ENCODE assay signal across 8 cellular contexts in the genomic region with DNA sequence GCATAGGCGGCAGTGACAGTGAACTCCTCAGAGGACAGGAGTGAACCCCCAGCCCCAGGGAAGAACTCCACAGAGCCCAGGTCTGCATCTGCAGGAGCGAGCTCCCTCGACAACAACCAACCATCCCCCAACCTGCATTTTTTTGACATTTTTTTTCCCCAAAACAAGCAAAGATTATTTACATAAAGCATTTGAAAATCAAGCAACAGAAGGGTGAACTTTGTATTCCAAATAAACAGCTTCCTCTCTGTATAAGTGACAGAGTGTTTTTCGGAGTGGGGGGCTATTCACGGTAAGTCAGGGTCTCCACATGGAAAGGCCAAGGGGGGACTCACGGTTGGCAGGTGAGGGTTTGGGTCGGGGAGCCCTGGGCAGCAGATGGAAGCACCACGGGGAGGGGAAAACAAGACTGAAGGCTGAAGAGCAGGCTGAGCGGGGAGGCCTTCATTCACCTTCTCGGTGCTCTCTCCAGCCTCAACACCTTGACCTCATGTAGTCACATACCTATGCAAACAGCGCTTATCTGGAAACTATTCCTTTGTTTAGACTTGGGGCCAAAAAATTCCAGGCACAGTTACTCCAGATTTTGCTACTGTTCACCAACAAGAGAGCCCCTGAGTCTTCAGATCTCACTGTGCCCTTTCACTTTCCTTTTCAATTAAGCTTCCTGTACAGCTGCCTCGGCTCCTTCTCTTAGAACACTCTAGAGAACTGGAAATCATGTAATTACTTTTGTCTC. TPM values are rescaled to one million over a fixed set of nuclear protein-coding genes. Genes with fewer than 3 reads are reported as not detected.
A peak's percentile ranks its signal among the peaks of the same experiment; 100 is the strongest.
DNase-seq lines count a peak whose midpoint lies in the region; ATAC-seq and TF ChIP-seq lines count a peak whose summit lies in the region.

No MANE protein-coding gene starts in this region.

- H3K9ac ChIP-seq in PC-3 (ENCODE audit: low read length), result peak overlapping the region; percentile 40
- H3K9ac ChIP-seq in iPS-18a (ENCODE audit: low read length), result peak overlapping the region; percentile 32

- POLR2A ChIA-PET in PC-3 (lab: Charles Lee; ENCODE audit: unreplicated experiment), result no interaction called here

- peak overlapping the region; percentile 12; the same call in 1 of the 2 replicates for H2AFZ ChIP-seq in PC-3 (ENCODE audit: low read length)

- H3K36me3 ChIP-seq in PC-3 (ENCODE audit: low read depth, low read length) (0 out of 2 replicates have a peak, but pooled peaks cover 4% of the 10 kb centered on the region), iPS-18a (ENCODE audit: control insufficient read depth, low read depth, low read length) (no peaks in the 10 kb centered on the region), spleen (no peaks in the 10 kb centered on the region)

- no peaks in the 10 kb centered on the region for H3K9me3 ChIP-seq in PC-3 (ENCODE audit: low read length)
- H3K9me3 ChIP-seq in iPS-18a (ENCODE audit: control insufficient read depth, low read depth, low read length), result no peaks in the 10 kb centered on the region
- H3K9me3 ChIP-seq in spleen, result no peaks in the 10 kb centered on the region

- intact Hi-C loops in PC-3 (cut with micrococcal nuclease), result no loop called here
- intact Hi-C loops in spleen (cut with DNase I; ENCODE audit: low total_unique reads), result no loop called here

- no peaks in the 10 kb centered on the region for H3F3A ChIP-seq in PC-3 (ENCODE audit: low read length, unreplicated experiment)

- CTCF ChIA-PET in PC-3 (lab: Charles Lee), result no interaction called here

- 10 to 23% (median 17%) methylated on average over 12 of the region's 12 CpGs for WGBS in spleen, 5 donors

- ATAC-seq in HG02759 (IDR thresholded peaks at IDR 0.05; ENCODE audit: unreplicated experiment), result peak; percentile 57
- peak; percentile 73 for ATAC-seq in PC-3
- ATAC-seq in GM21381 (IDR thresholded peaks at IDR 0.05; ENCODE audit: unreplicated experiment), result no peak

- peaks cover 20% of the 10 kb centered on the region for H3K4me1 ChIP-seq in PC-3 (ENCODE audit: insufficient read depth, low read length)
- H3K4me1 ChIP-seq in iPS-18a (ENCODE audit: control insufficient read depth, low read depth, low read length), result peaks cover 22% of the 10 kb centered on the region
- H3K4me1 ChIP-seq in spleen, result peaks cover 56 to 99% (median 95%) of the 10 kb centered on the region in 6 donors

- peak overlapping the region; percentile 51 for H3K4me3 ChIP-seq in GM12864 (ENCODE audit: low read depth, low read length)
- peak overlapping the region; percentile 50 for H3K4me3 ChIP-seq in PC-3 (ENCODE audit: low read length)
- H3K4me3 ChIP-seq in iPS-18a (ENCODE audit: low read length), result peak overlapping the region; percentile 23
- peak overlapping the region; percentile 15 to 67 (median 32) for H3K4me3 ChIP-seq in spleen

- no peaks in the 10 kb centered on the region for H3K27me3 ChIP-seq in PC-3 (ENCODE audit: low read length)
- no peaks in the 10 kb centered on the region for H3K27me3 ChIP-seq in iPS-18a (ENCODE audit: control insufficient read depth, insufficient read depth, low read length)
- H3K27me3 ChIP-seq in spleen (replicated peaks in 1 of 7), result no peaks in the 10 kb centered on the region

- peak; percentile 53 for DNase-seq in GM12864 (ENCODE audit: low read depth)
- peak; percentile 39 for DNase-seq in PC-3
- no peak for DNase-seq in spleen
- DNase-seq in SKM-1 treated with dmso at 0.1 percent for 144 hours (lab: John Stamatoyannopoulos, UW; ENCODE audit: unreplicated experiment), result no peak

- no peaks in the 10 kb centered on the region for H4K20me1 ChIP-seq in PC-3 (ENCODE audit: low read length)

- H3K79me2 ChIP-seq in PC-3 (ENCODE audit: low read length), result peaks cover 58% of the 10 kb centered on the region

- H3K4me2 ChIP-seq in PC-3 (ENCODE audit: low read length), result peak overlapping the region; percentile 76

- H3K9me2 ChIP-seq in PC-3 (replicated peaks; ENCODE audit: low read length), result no peaks in the 10 kb centered on the region

- no TSS peak for BruUV-seq in PC-3 (replicated peaks; lab: Mats Ljungman, UMichigan)

- peak overlapping the region; percentile 12; the same call in 1 of the 2 replicates for H3K27ac ChIP-seq in PC-3 (ENCODE audit: low read length)
- peak overlapping the region; percentile 60 for H3K27ac ChIP-seq in angular gyrus (ENCODE audit: low read depth, low read length)
- peak overlapping the region; percentile 15 for H3K27ac ChIP-seq in iPS-18a (ENCODE audit: low read length)
- peak overlapping the region; percentile 80 to 91 (median 89) for H3K27ac ChIP-seq in spleen

- TF ChIP-seq CTCF in GM12864 (IDR thresholded peaks at IDR 0.05; ENCODE audit: low read depth, low read length, missing control alignments) (no peak), PC-3 (conservative IDR thresholded peaks at IDR 0.05; ENCODE audit: low read depth, low read length) (no peak), spleen (IDR thresholded peaks at IDR 0.05 in 8 of 11, conservative IDR thresholded peaks at IDR 0.05 in 3 of 11) (no peak)

- TF ChIP-seq POLR2A in spleen (IDR thresholded peaks at IDR 0.05), result no peak

RNA-seq across cellular contexts. Expression of gene C2CD2, which starts 27.6 kb away (rescaled TPM):
- total RNA-seq in PC-3 (2014; rRNA removed) (50.4 and 81.4 TPM in 2 replicates), spleen (100 to 1,000 TPM in 4 of 7 donors, 10 to 100 TPM in 3; 74.0 to 163 (median 105) TPM)
- polyA plus RNA-seq in spleen, result 10 to 100 TPM; 12.9 to 30.3 (median 18.0) TPM

RNA-seq across cellular contexts. Expression of gene PRDM15, which starts 47.1 kb away (rescaled TPM):
- 13.4 and 16.8 TPM in 2 replicates for total RNA-seq in PC-3 (2014; rRNA removed)
- total RNA-seq in spleen, result 10 to 100 TPM in 6 of 7 donors, 1 to 10 TPM in 1; 8.4 to 18.0 (median 12.2) TPM
- 1 to 10 TPM; 4.4 to 6.5 (median 6.0) TPM for polyA plus RNA-seq in spleen

Comparison
In these comparisons a context has a peak if more than half of its experiments do, and no peak if none do; other contexts are left out.
1. DNase-seq: peak in GM12864 (single experiment) and PC-3 (single experiment); none in spleen (single experiment) and SKM-1 treated with dmso at 0.1 percent for 144 hours (single experiment).
2. H3K27ac ChIP-seq: peak in every context shown above with its lines; median percentile 89 in spleen; 60 in angular gyrus; 15 in iPS-18a; 12 in PC-3.
3. Peak in every context shown above with its lines, with median percentiles within 50 percentile points of each other: H3K4me3 ChIP-seq.